8 cellular contexts compared by ENCODE assay signal in genomic region chr19:39539519-39540332, GRCh38. TPM values are rescaled to one million over a fixed set of nuclear protein-coding genes. Genes with fewer than 3 reads are reported as not detected.
A peak's percentile ranks its signal among the peaks of the same experiment; 100 is the strongest.
DNase-seq lines count a peak whose midpoint lies in the region; ATAC-seq lines count a peak whose summit lies in the region.

TSS of gene EID2 (minus strand) at chr19:39540161. CDS start at chr19:39540079, 82 bp downstream.

- peaks cover 15% of the 10 kb centered on the region for H3K36me3 Mint-ChIP-seq in dendritic cell treated with granulocyte-macrophage colony-stimulating factor and Interleukin-4, amounts not matched to agents 40 ng/mL and 50 ng/mL, for 4 days (ENCODE audit: low read depth)

- no peaks in the 10 kb centered on the region for H3K9me3 ChIP-seq in BLaER1 treated with 17β-estradiol and CSF1 and Interleukin-3, amounts not matched to agents 10 nM and 100 nM (replicated peaks in 1 of 11)

- H3K27ac Mint-ChIP-seq in dendritic cell treated with granulocyte-macrophage colony-stimulating factor and Interleukin-4, amounts not matched to agents 40 ng/mL and 50 ng/mL, for 4 days, result peak within 1 kb of the TSS; percentile 94

- peaks cover 0 to 6% (median 0%) of the 10 kb centered on the region in 11 experiments; a peak in 2 of 22 replicates for H3K36me3 ChIP-seq in BLaER1 treated with 17β-estradiol and CSF1 and Interleukin-3, amounts not matched to agents 10 nM and 100 nM

- DNase-seq in NCI-H69 (lab: John Stamatoyannopoulos, UW), result peak; percentile 97
- peak; percentile 92 for DNase-seq in activated CD4-positive, alpha-beta T cell treated with anti-CD3 and anti-CD28 coated beads, Interleukin-2, amount 50 U/mL, for 1 hour
- peak; percentile 96 for DNase-seq in left lobe of liver (ENCODE audit: low spot score)
- peak; percentile 91 for DNase-seq in stimulated activated CD4-positive, alpha-beta T cell treated with anti-CD3 and anti-CD28 coated beads, Interleukin-2, amount 100 ng/mL, for 4 hours (ENCODE audit: low read depth)

- peaks cover 0 to 35% (median 13%) of the 10 kb centered on the region in 11 experiments; a peak in 12 of 22 replicates for H4K20me1 ChIP-seq in BLaER1 treated with 17β-estradiol and CSF1 and Interleukin-3, amounts not matched to agents 10 nM and 100 nM

- H3K4me1 ChIP-seq in BLaER1 treated with 17β-estradiol and CSF1 and Interleukin-3, amounts not matched to agents 10 nM and 100 nM, result peaks cover 27 to 45% (median 37%) of the 10 kb centered on the region in 10 experiments

- H3K27ac ChIP-seq in BLaER1 treated with 17β-estradiol and CSF1 and Interleukin-3, amounts not matched to agents 10 nM and 100 nM, result peak within 1 kb of the TSS; percentile 80 to 93 (median 89)

- ATAC-seq in GM19324 (IDR thresholded peaks at IDR 0.05; ENCODE audit: low FRiP score, unreplicated experiment), result peak; percentile 95
- peak; percentile 87 for ATAC-seq in HG03521 (IDR thresholded peaks at IDR 0.05; ENCODE audit: unreplicated experiment)
- ATAC-seq in left lobe of liver, result peak; percentile 97

- peak within 1 kb of the TSS; percentile 81 to 94 (median 85) for H3K4me2 ChIP-seq in BLaER1 treated with 17β-estradiol and CSF1 and Interleukin-3, amounts not matched to agents 10 nM and 100 nM

- no peaks in the 10 kb centered on the region for H3K27me3 Mint-ChIP-seq in dendritic cell treated with granulocyte-macrophage colony-stimulating factor and Interleukin-4, amounts not matched to agents 40 ng/mL and 50 ng/mL, for 4 days

- peaks cover 35% of the 10 kb centered on the region for H3K4me1 Mint-ChIP-seq in dendritic cell treated with granulocyte-macrophage colony-stimulating factor and Interleukin-4, amounts not matched to agents 40 ng/mL and 50 ng/mL, for 4 days (ENCODE audit: low read depth)

- no peaks in the 10 kb centered on the region for H3K27me3 ChIP-seq in BLaER1 treated with 17β-estradiol and CSF1 and Interleukin-3, amounts not matched to agents 10 nM and 100 nM

- intact Hi-C loops in dendritic cell treated with granulocyte-macrophage colony-stimulating factor and Interleukin-4, amounts not matched to agents 40 ng/mL and 50 ng/mL, for 4 days (cut with micrococcal nuclease), result no loop called here

- peak within 1 kb of the TSS; percentile 95 for H3K4me3 Mint-ChIP-seq in dendritic cell treated with granulocyte-macrophage colony-stimulating factor and Interleukin-4, amounts not matched to agents 40 ng/mL and 50 ng/mL, for 4 days

- peak within 1 kb of the TSS; percentile 89 to 98 (median 93) for H3K9ac ChIP-seq in BLaER1 treated with 17β-estradiol and CSF1 and Interleukin-3, amounts not matched to agents 10 nM and 100 nM

- H3K9me3 Mint-ChIP-seq in dendritic cell treated with granulocyte-macrophage colony-stimulating factor and Interleukin-4, amounts not matched to agents 40 ng/mL and 50 ng/mL, for 4 days, result no peaks in the 10 kb centered on the region

- peak within 1 kb of the TSS; percentile 83 to 97 (median 89) for H3K4me3 ChIP-seq in BLaER1 treated with 17β-estradiol and CSF1 and Interleukin-3, amounts not matched to agents 10 nM and 100 nM

RNA-seq across cellular contexts. Expression of gene EID2, which starts in this region (rescaled TPM):
- 6.6 TPM for total RNA-seq in left lobe of liver

Comparison
In these comparisons a context has a peak if more than half of its experiments do, and no peak if none do; other contexts are left out.
1. Peak in every context shown above with its lines: DNase-seq, ATAC-seq, H3K4me3 ChIP-seq and H3K27ac ChIP-seq.